ENCODE assay signal across 9 cellular contexts in the genomic region with DNA sequence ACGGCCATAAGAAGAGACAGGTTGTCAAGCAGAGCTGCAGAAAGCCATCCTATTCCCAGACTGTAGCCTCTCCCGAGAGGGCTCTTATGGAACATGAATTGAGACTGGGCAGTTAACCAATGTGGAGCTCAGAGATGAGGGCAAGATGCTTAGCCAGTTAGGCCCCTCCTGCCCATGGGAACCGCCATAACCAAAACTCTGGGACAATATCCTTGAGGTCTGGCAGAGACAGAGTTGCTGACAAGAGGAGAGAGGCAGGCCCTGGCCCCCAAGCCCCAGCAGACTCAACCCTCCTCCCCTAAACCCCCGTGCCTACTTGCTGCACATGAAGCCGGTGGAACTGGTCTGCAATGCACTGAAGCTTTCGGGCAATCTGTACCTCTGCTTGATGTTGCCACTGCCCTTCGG. TPM values are rescaled to one million over a fixed set of nuclear protein-coding genes. Genes with fewer than 3 reads are reported as not detected.
DNase-seq lines count a peak whose midpoint lies in the region; ATAC-seq and TF ChIP-seq lines count a peak whose summit lies in the region.
"Had no signal": no experiment of that assay in that cellular context is flagged by ENCODE, and none has a peak within 500 bp of the region (broad histone marks: within the 10 kb centered on the region; RNA-seq: fewer than 3 reads in every experiment).

No MANE protein-coding gene starts in this region.

- H3K27ac ChIP-seq in cingulate gyrus (ENCODE audit: low read depth, low read length) (peak overlapping the region; percentile 16), osteoblast (ENCODE audit: low read depth, low read length) (peak overlapping the region; percentile 40)

- H3K79me2 ChIP-seq in osteoblast (ENCODE audit: insufficient read depth, low read length), result no peaks in the 10 kb centered on the region

- TF ChIP-seq CTCF in osteoblast (IDR thresholded peaks at IDR 0.05; ENCODE audit: extremely low read depth, low read depth, low read length), result no peak

- no peak overlapping the region for H3K4me3 ChIP-seq in osteoblast (ENCODE audit: insufficient read depth, low read length)

- no peak overlapping the region for H2AFZ ChIP-seq in osteoblast (ENCODE audit: low read length)

- no peaks in the 10 kb centered on the region for H3K9me3 ChIP-seq in osteoblast (ENCODE audit: low read depth, low read length)

- H3K4me2 ChIP-seq in osteoblast (ENCODE audit: insufficient read depth, low read length), result peak overlapping the region; percentile 72

- H3K27me3 ChIP-seq in osteoblast (ENCODE audit: insufficient read depth, low read length), result no peaks in the 10 kb centered on the region

- no peaks in the 10 kb centered on the region for H3K36me3 ChIP-seq in osteoblast (ENCODE audit: insufficient read depth, low read length)

- H4K20me1 ChIP-seq in osteoblast (ENCODE audit: insufficient read depth, low read length), result peaks cover 3% of the 10 kb centered on the region

- DNase-seq in AG20443 (ENCODE audit: low spot score) (peak; percentile 36), NCI-H1105 treated with DMSO at 0.1 percent for 48 hours (lab: John Stamatoyannopoulos, UW) (peak; percentile 73), osteoblast (ENCODE audit: insufficient read length, low spot score, missing footprints) (peak; percentile 83), GF-D8 (lab: John Stamatoyannopoulos, UW) (no peak), NCI-H1048 (lab: John Stamatoyannopoulos, UW) (no peak)
- no peak for DNase-seq in stimulated activated CD4-positive, alpha-beta T cell treated with anti-CD3 and anti-CD28 coated beads, Interleukin-4, amount 100 ng/mL, for 24 hours
- DNase-seq: activated CD4-positive, alpha-beta T cell treated with anti-CD3 and anti-CD28 coated beads, Interleukin-2, amount 10 ng/mL, durations not matched to agents 7 days and 5 days had no signal

- ATAC-seq in GM18867 (IDR thresholded peaks at IDR 0.05; ENCODE audit: unreplicated experiment), result no peak

- peaks cover 46% of the 10 kb centered on the region for H3K4me1 ChIP-seq in osteoblast (ENCODE audit: insufficient read depth, low read length)

RNA-seq across cellular contexts. Expression of a gene that starts 4.8 kb away (rescaled TPM):
- total RNA-seq in osteoblast, result 8.0 TPM in 2 replicates

RNA-seq across cellular contexts. Expression of a gene that starts 57.0 kb away (rescaled TPM):
- total RNA-seq in osteoblast, result 2.2 and 4.1 TPM in 2 replicates

Comparison
In these comparisons a context has a peak if more than half of its experiments do, and no peak if none do; other contexts are left out.
1. DNase-seq: peak in AG20443 (single experiment), NCI-H1105 treated with DMSO at 0.1 percent for 48 hours (single experiment) and osteoblast (single experiment); none in stimulated activated CD4-positive, alpha-beta T cell treated with anti-CD3 and anti-CD28 coated beads, Interleukin-4, amount 100 ng/mL, for 24 hours (single experiment), GF-D8 (single experiment) and NCI-H1048 (single experiment).